Comparison of ENCODE assay signal across 15 cellular contexts in the genomic region with DNA sequence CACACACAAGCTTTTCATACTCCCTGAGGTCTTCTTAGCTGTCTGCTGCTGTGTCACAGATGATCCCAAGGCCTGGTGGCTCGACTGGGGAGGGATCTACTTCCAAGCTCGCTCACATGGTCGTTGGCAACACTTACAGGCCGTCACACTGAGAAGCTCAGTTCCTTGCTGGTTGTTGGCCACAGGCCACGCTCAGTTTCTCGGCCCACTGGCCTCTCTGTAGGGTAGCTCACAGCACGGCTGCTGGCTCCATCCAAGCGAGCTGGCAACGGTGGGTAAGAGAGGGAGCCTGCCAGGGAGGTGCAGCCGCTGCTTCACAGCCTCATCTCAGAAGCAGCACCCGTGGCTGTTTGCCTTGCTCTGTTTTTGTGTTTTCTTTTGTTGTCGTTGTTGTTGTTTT. TPM values are rescaled to one million over a fixed set of nuclear protein-coding genes. Genes with fewer than 3 reads are reported as not detected.
DNase-seq lines count a peak whose midpoint lies in the region; ATAC-seq and TF ChIP-seq lines count a peak whose summit lies in the region.
"Had no signal": no experiment of that assay in that cellular context is flagged by ENCODE, and none has a peak within 500 bp of the region (broad histone marks: within the 10 kb centered on the region; RNA-seq: fewer than 3 reads in every experiment).

No MANE protein-coding gene starts in this region.

- no peaks in the 10 kb centered on the region for H3K9me3 ChIP-seq in naive thymus-derived CD4-positive, alpha-beta T cell (ENCODE audit: control insufficient read depth in 2 of 3, low read length in 3 of 3)

- no peak overlapping the region for H3K4me2 ChIP-seq in GM23338

- no peak for ATAC-seq in GM23338
- no peak for ATAC-seq in naive thymus-derived CD4-positive, alpha-beta T cell
- ATAC-seq in GM21390 (IDR thresholded peaks at IDR 0.05; ENCODE audit: unreplicated experiment) = no peak
- ATAC-seq: HCT116 had no signal

- peaks cover 18% of the 10 kb centered on the region for H3K27me3 Mint-ChIP-seq in GM23338 (ENCODE audit: insufficient read depth, low read depth, poor library complexity)
- H3K27me3 Mint-ChIP-seq in brain = peaks cover 8% of the 10 kb centered on the region
- peaks cover 4% of the 10 kb centered on the region for H3K27me3 Mint-ChIP-seq in nephron progenitor cell (ENCODE audit: low read depth, poor library complexity)
- peaks cover 0 to 17% (median 11%) of the 10 kb centered on the region in 5 donors for H3K27me3 Mint-ChIP-seq in naive thymus-derived CD4-positive, alpha-beta T cell

- H3K27me3 ChIP-seq in GM23338 (ENCODE audit: insufficient read depth) = no peaks in the 10 kb centered on the region
- H3K27me3 ChIP-seq in naive thymus-derived CD4-positive, alpha-beta T cell (ENCODE audit: control insufficient read depth in 2 of 2, insufficient read depth in 2 of 2, low read length in 2 of 2) = no peaks in the 10 kb centered on the region

- no peak overlapping the region for H3K4me3 Mint-ChIP-seq in GM23338
- no peak overlapping the region for H3K4me3 Mint-ChIP-seq in brain
- H3K4me3 Mint-ChIP-seq in nephron progenitor cell = no peak overlapping the region
- no peak overlapping the region for H3K4me3 Mint-ChIP-seq in naive thymus-derived CD4-positive, alpha-beta T cell

- DNase-seq in AG08396 (ENCODE audit: low spot score) (peak; percentile 2), GM23338 (ENCODE audit: low spot score) (no peak), nephron progenitor cell (no peak), lower leg skin (ENCODE audit: low spot score in 2 of 2) (no peak)
- no peak for DNase-seq in naive thymus-derived CD4-positive, alpha-beta T cell
- DNase-seq: DMS153, KG1, NCI-H146, NCI-H2227 treated with DMSO at 0.1 percent for 48 hours, NCI-H526 treated with DMSO at 0.1 percent for 48 hours, OCI-M1 had no signal

- H3K4me1 Mint-ChIP-seq in GM23338 = no peaks in the 10 kb centered on the region
- peaks cover 20% of the 10 kb centered on the region for H3K4me1 Mint-ChIP-seq in brain
- peaks cover 26% of the 10 kb centered on the region for H3K4me1 Mint-ChIP-seq in nephron progenitor cell
- no peaks in the 10 kb centered on the region for H3K4me1 Mint-ChIP-seq in naive thymus-derived CD4-positive, alpha-beta T cell

- WGBS in lower leg skin, 2 donors = 76 to 77% methylated on average over 12 of the region's 12 CpGs

- no peaks in the 10 kb centered on the region for H4K20me1 ChIP-seq in GM23338 (replicated peaks; ENCODE audit: insufficient read depth)

- TF ChIP-seq CTCF in GM23338 (conservative IDR thresholded peaks at IDR 0.05; ENCODE audit: low read depth in 2 of 2) (no peak), brain (conservative IDR thresholded peaks at IDR 0.05) (no peak), nephron progenitor cell (IDR thresholded peaks at IDR 0.05) (no peak), lower leg skin (IDR thresholded peaks at IDR 0.05) (no peak)

- no peaks in the 10 kb centered on the region for H3F3A ChIP-seq in GM23338 (replicated peaks; ENCODE audit: low read depth)

- POLR2A ChIA-PET in naive thymus-derived CD4-positive, alpha-beta T cell (lab: Charles Lee) = no interaction called here

- H3K9me2 ChIP-seq in GM23338 (ENCODE audit: insufficient read depth) = no peaks in the 10 kb centered on the region

- intact Hi-C loops in naive thymus-derived CD4-positive, alpha-beta T cell (cut with micrococcal nuclease) = loop anchor here in 1 of 2 donors (10.0 kb wide), 1 partner anchor 78 kb away; no protein-coding TSS in a partner anchor
- intact Hi-C loops in lower leg skin (cut with DNase I; ENCODE audit: low total_unique reads) = no loop called here

- peak overlapping the region; percentile 52; the same call in 1 of the 2 replicates for H2AFZ ChIP-seq in GM23338

- H3K4me3 ChIP-seq in GM23338 (no peak overlapping the region), lower leg skin (ENCODE audit: low read depth, poor library complexity, severe bottlenecking) (no peak overlapping the region)
- no peak overlapping the region for H3K4me3 ChIP-seq in naive thymus-derived CD4-positive, alpha-beta T cell (ENCODE audit: low read length)

- H3K27ac ChIP-seq in GM23338 (ENCODE audit: low read depth) = no peak overlapping the region
- no peak overlapping the region for H3K27ac ChIP-seq in naive thymus-derived CD4-positive, alpha-beta T cell (ENCODE audit: low read depth, low read length)
- H3K27ac ChIP-seq: C4-2B had no signal

- no peaks in the 10 kb centered on the region for H3K36me3 ChIP-seq in GM23338 (ENCODE audit: insufficient read depth)
- H3K36me3 ChIP-seq in naive thymus-derived CD4-positive, alpha-beta T cell (ENCODE audit: control insufficient read depth in 2 of 3, insufficient read depth in 3 of 3, low read length in 3 of 3) = no peaks in the 10 kb centered on the region

- no peak for TF ChIP-seq POLR2A in lower leg skin (IDR thresholded peaks at IDR 0.05)

- H3K27ac Mint-ChIP-seq in GM23338 (no peak overlapping the region), brain (peak overlapping the region; percentile 28 to 85 (median 73)), nephron progenitor cell (peak overlapping the region; percentile 36)
- no peak overlapping the region for H3K27ac Mint-ChIP-seq in naive thymus-derived CD4-positive, alpha-beta T cell

- H3K4me1 ChIP-seq in GM23338 (ENCODE audit: insufficient read depth) = no peaks in the 10 kb centered on the region
- no peaks in the 10 kb centered on the region for H3K4me1 ChIP-seq in naive thymus-derived CD4-positive, alpha-beta T cell (ENCODE audit: control insufficient read depth in 2 of 2, insufficient read depth in 2 of 2, low read length in 2 of 2)

- H3K36me3 Mint-ChIP-seq in GM23338 (ENCODE audit: low read depth) (no peaks in the 10 kb centered on the region), brain (no peaks in the 10 kb centered on the region), nephron progenitor cell (ENCODE audit: low read depth) (no peaks in the 10 kb centered on the region)
- H3K36me3 Mint-ChIP-seq in naive thymus-derived CD4-positive, alpha-beta T cell = no peaks in the 10 kb centered on the region

- CTCF ChIA-PET in naive thymus-derived CD4-positive, alpha-beta T cell (lab: Charles Lee) = no interaction called here

- no peaks in the 10 kb centered on the region for H3K79me2 ChIP-seq in GM23338 (replicated peaks; ENCODE audit: insufficient read depth)

- H3K9me3 Mint-ChIP-seq in GM23338 (peaks cover 7% of the 10 kb centered on the region; the same call in 1 of the 3 replicates), brain (peaks cover 0 to 11% (median 8%) of the 10 kb centered on the region in 5 experiments), nephron progenitor cell (peaks cover 11% of the 10 kb centered on the region)
- H3K9me3 Mint-ChIP-seq in naive thymus-derived CD4-positive, alpha-beta T cell = peaks cover 0 to 7% (median 0%) of the 10 kb centered on the region in 11 donors

TF ChIP-seq in GM23338, 12 proteins besides CTCF, POLR2A, EP300 and RAD21 (continues in another document):
- TF ChIP-seq POLR2AphosphoS5 (IDR thresholded peaks at IDR 0.05; ENCODE audit: low read depth) = no peak
- TF ChIP-seq EZH2 (IDR thresholded peaks at IDR 0.05; ENCODE audit: low read depth, unreplicated experiment) = no peak

RNA-seq across cellular contexts. Expression of gene GFPT2, which starts 43.8 kb away (rescaled TPM):
- 103 and 120 TPM in 2 replicates for total RNA-seq in GM23338 (2014; rRNA removed; shearing (Covaris generic))
- polyA plus RNA-seq in GM23338 (2016; fragmentation: Nextera tagmentation; extraction: Ambion mirVana) = 74.6 and 82.6 TPM in 2 replicates
- 3.2 TPM for polyA plus RNA-seq in brain (ENCODE audit: insufficient read depth, low read depth, low replicate concordance)
- total RNA-seq in naive thymus-derived CD4-positive, alpha-beta T cell = under 1 TPM in 2 of 5 experiments, not detected in 3; 0.16 to 0.81 TPM
- not detected for polyA plus RNA-seq in naive thymus-derived CD4-positive, alpha-beta T cell
- total RNA-seq in lower leg skin = 1 to 10 TPM; 2.5 to 8.4 (median 3.8) TPM

Comparison
In these comparisons a context has a peak if more than half of its experiments do, and no peak if none do; other contexts are left out.
1. H3K27ac Mint-ChIP-seq: peak in brain (5 of 5) and nephron progenitor cell (single experiment); none in GM23338 (single experiment) and naive thymus-derived CD4-positive, alpha-beta T cell (0 of 9).
2. RNA of gene GFPT2, which starts 43.8 kb away (total RNA-seq): 103 to 120 TPM in GM23338; 2.5 to 8.4 TPM in lower leg skin and 0.16 to 0.81 TPM in naive thymus-derived CD4-positive, alpha-beta T cell; every median in the first group is over 10 times any median in the second.